In the genomic region with DNA sequence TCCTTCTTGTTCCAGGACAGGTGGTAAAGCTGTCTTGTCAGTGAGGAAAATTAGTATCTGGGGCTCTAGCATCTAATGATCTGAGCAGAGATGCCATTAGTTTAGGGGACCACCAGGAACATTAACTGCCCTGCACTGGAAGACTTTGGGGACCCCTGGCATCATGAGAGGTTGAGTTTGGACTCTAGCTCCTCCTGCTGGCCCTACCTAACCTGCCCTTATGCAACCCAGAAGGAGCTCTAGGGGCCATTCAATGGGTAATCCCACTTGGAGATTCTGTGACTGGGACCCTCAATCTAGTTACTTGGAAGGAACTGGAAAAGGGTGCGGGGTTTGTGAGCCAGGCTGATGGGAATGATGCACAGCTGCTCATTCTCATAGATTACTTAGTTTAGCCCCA, we compare ENCODE assay signal across 26 cellular contexts.
DNase-seq lines count a peak whose midpoint lies in the region; ATAC-seq and TF ChIP-seq lines count a peak whose summit lies in the region.
"Had no signal": no experiment of that assay in that cellular context is flagged by ENCODE, and none has a peak within 500 bp of the region (broad histone marks: within the 10 kb centered on the region; RNA-seq: fewer than 3 reads in every experiment).

No MANE protein-coding gene starts in this region.

- H3K27ac Mint-ChIP-seq in stimulated activated naive CD8-positive, alpha-beta T cell treated with anti-CD3 and anti-CD28 coated beads, Interleukin-15, amount 100 ng/mL, for 72 hours, result no peak overlapping the region
- H3K27ac Mint-ChIP-seq: activated T-cell treated with anti-CD3 and anti-CD28 coated beads, Interleukin-2, amount 50 U/mL, for 72 hours; B cell; immature natural killer cell; T-helper 2 cell treated with Interferon-gamma antibody and Interleukin-4, amounts not matched to agents 5 μg/mL and 100 μg/mL, for 36 hours had no signal

- peaks cover 13% of the 10 kb centered on the region for H4K20me1 ChIP-seq in OCI-LY3 (ENCODE audit: insufficient read depth, low read length)

- no peaks in the 10 kb centered on the region for H3K4me1 Mint-ChIP-seq in stimulated activated naive CD8-positive, alpha-beta T cell treated with anti-CD3 and anti-CD28 coated beads, Interleukin-15, amount 100 ng/mL, for 72 hours
- H3K4me1 Mint-ChIP-seq: B cell, immature natural killer cell had no signal

- DNase-seq in AG09319 (ENCODE audit: extremely low read depth, low read depth) (no peak), epithelial cell of proximal tubule (ENCODE audit: low read depth) (no peak), coronary artery (ENCODE audit: low spot score) (no peak)
- DNase-seq in stimulated activated naive CD8-positive, alpha-beta T cell treated with anti-CD3 and anti-CD28 coated beads, Interleukin-15, Interleukin-2, amounts not matched to agents 100 U/mL and 50 U/mL, for 24 hours, result no peak
- no peak for DNase-seq in stimulated activated naive CD8-positive, alpha-beta T cell treated with anti-CD3 and anti-CD28 coated beads, Interleukin-15, amount 100 ng/mL, for 72 hours
- DNase-seq: activated CD4-positive, alpha-beta T cell treated with anti-CD3 and anti-CD28 coated beads, Interleukin-2, amount 50 U/mL, for 1 hour; activated naive CD4-positive, alpha-beta T cell treated with Interleukin-2 at 50 U/mL for 16 hours; activated T-cell treated with anti-CD3 and anti-CD28 coated beads, Interleukin-2, amount 50 U/mL, for 72 hours; adrenal gland; body of pancreas; hippocampal formation; immature natural killer cell; IMR-90; left lung; NCI-H1105; NCI-H1930; NCI-H526 treated with DMSO at 0.1 percent for 48 hours; occipital lobe; stimulated activated CD4-positive, alpha-beta T cell treated with anti-CD3 and anti-CD28 coated beads, Interleukin-2, amount 100 ng/mL, for 24 hours; trophoblast cell had no signal

- H3K9me3 ChIP-seq in OCI-LY3 (ENCODE audit: insufficient read depth, low read length), result no peaks in the 10 kb centered on the region
- H3K9me3 ChIP-seq: adrenal gland, body of pancreas, left lung had no signal

- no peak for ATAC-seq in GM21717 (IDR thresholded peaks at IDR 0.05; ENCODE audit: unreplicated experiment)
- no peak for ATAC-seq in stimulated activated naive CD8-positive, alpha-beta T cell treated with anti-CD3 and anti-CD28 coated beads, Interleukin-15, Interleukin-2, amounts not matched to agents 100 U/mL and 50 U/mL, for 24 hours
- ATAC-seq in stimulated activated naive CD8-positive, alpha-beta T cell treated with anti-CD3 and anti-CD28 coated beads, Interleukin-15, amount 100 ng/mL, for 72 hours, result no peak
- ATAC-seq: activated T-cell treated with anti-CD3 and anti-CD28 coated beads, Interleukin-2, amount 50 U/mL, for 72 hours; body of pancreas; left lung; Right ventricle myocardium inferior had no signal

- H3K4me3 Mint-ChIP-seq in stimulated activated naive CD8-positive, alpha-beta T cell treated with anti-CD3 and anti-CD28 coated beads, Interleukin-15, amount 100 ng/mL, for 72 hours, result no peak overlapping the region
- H3K4me3 Mint-ChIP-seq: activated T-cell treated with anti-CD3 and anti-CD28 coated beads, Interleukin-2, amount 50 U/mL, for 72 hours; B cell; immature natural killer cell; T-helper 2 cell treated with Interferon-gamma antibody and Interleukin-4, amounts not matched to agents 5 μg/mL and 100 μg/mL, for 36 hours had no signal

- no peaks in the 10 kb centered on the region for H3K27me3 ChIP-seq in OCI-LY3 (ENCODE audit: low read depth, low read length)
- H3K27me3 ChIP-seq: adrenal gland, body of pancreas, left lung had no signal

- H3K4me2 ChIP-seq in OCI-LY3 (ENCODE audit: low read length), result no peak overlapping the region

- no peaks in the 10 kb centered on the region for H3K27me3 Mint-ChIP-seq in stimulated activated naive CD8-positive, alpha-beta T cell treated with anti-CD3 and anti-CD28 coated beads, Interleukin-15, amount 100 ng/mL, for 72 hours
- H3K27me3 Mint-ChIP-seq: B cell had no signal

- TF ChIP-seq CTCF in AG09319 (IDR thresholded peaks at IDR 0.05; ENCODE audit: low read depth, low read length), result peak; percentile 11
- peak; percentile 38; the same call in 1 of the 2 replicates for TF ChIP-seq CTCF in GM12874 (IDR thresholded peaks at IDR 0.05; ENCODE audit: insufficient read depth, low read depth, low read length)
- TF ChIP-seq CTCF in OCI-LY3 (IDR thresholded peaks at IDR 0.05; ENCODE audit: low read depth, low read length), result peak; percentile 31
- TF ChIP-seq CTCF in epithelial cell of proximal tubule (conservative IDR thresholded peaks at IDR 0.05; ENCODE audit: low read depth, low read length), result peak; percentile 38
- no peak for TF ChIP-seq CTCF in coronary artery (IDR thresholded peaks at IDR 0.05)

- peaks cover 82% of the 10 kb centered on the region for H3K36me3 ChIP-seq in OCI-LY3 (replicated peaks; ENCODE audit: low read depth, low read length)
- H3K36me3 ChIP-seq: adrenal gland, left lung had no signal

- H3K27ac ChIP-seq in OCI-LY3 (ENCODE audit: low read length), result no peak overlapping the region
- H3K27ac ChIP-seq in coronary artery, result no peak overlapping the region
- H3K27ac ChIP-seq: adrenal gland, body of pancreas, left lung had no signal

- no peak overlapping the region for H3K4me3 ChIP-seq in OCI-LY3 (ENCODE audit: low read length)
- no peak overlapping the region for H3K4me3 ChIP-seq in epithelial cell of proximal tubule (ENCODE audit: low read depth, low read length)
- H3K4me3 ChIP-seq in coronary artery, result no peak overlapping the region
- H3K4me3 ChIP-seq: adrenal gland, body of pancreas, left lung had no signal

- no peaks in the 10 kb centered on the region for H3K9me3 Mint-ChIP-seq in stimulated activated naive CD8-positive, alpha-beta T cell treated with anti-CD3 and anti-CD28 coated beads, Interleukin-15, amount 100 ng/mL, for 72 hours
- H3K9me3 Mint-ChIP-seq: T-helper 2 cell treated with Interferon-gamma antibody and Interleukin-4, amounts not matched to agents 5 μg/mL and 100 μg/mL, for 36 hours had no signal

- no peaks in the 10 kb centered on the region for H3K79me2 ChIP-seq in OCI-LY3 (ENCODE audit: low read length)

- no peak overlapping the region for H3K9ac ChIP-seq in OCI-LY3 (ENCODE audit: low read length)

- no peaks in the 10 kb centered on the region for H3K4me1 ChIP-seq in OCI-LY3 (ENCODE audit: low read length)
- H3K4me1 ChIP-seq: adrenal gland, body of pancreas, left lung had no signal

- H2AFZ ChIP-seq in OCI-LY3 (ENCODE audit: low read depth, low read length), result no peak overlapping the region
